13 cellular contexts compared by ENCODE assay signal in the genomic region with DNA sequence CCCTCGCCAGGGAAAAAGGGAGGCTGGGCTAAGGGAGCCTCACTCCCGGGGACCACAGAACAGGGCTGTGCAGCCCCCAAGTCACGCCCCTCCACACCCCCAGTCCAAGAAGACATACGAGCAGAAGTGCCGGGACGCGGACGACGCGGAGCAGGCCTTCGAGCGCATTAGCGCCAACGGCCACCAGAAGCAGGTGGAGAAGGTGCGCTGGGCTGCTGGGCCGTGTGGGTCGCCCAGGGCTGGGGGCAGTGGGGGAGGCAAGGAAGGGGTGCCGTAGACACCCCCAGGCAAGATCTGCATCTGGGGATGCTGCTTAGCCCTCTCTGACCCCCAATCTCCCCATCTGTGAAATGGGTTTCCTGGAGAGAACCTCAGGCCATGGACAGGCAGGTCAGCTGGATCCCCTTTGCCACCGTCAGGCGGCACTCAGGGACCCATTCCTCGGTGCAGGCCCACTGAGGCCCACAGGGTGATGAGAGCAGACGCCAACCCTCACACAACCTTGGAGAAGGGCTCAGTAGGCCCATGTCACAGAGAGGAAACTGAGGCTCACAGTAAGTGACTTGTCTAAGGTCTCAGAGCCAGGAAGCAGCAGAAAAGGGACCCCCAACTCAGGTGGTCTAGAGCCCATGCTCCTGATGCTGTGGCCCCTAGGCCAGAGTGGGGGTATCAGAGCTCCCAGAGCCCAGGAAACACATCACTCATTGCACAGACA. TPM values are rescaled to one million over a fixed set of nuclear protein-coding genes. Genes with fewer than 3 reads are reported as not detected.
DNase-seq lines count a peak whose midpoint lies in the region; ATAC-seq and TF ChIP-seq lines count a peak whose summit lies in the region.
"Had no signal": no experiment of that assay in that cellular context is flagged by ENCODE, and none has a peak within 500 bp of the region (broad histone marks: within the 10 kb centered on the region; RNA-seq: fewer than 3 reads in every experiment).

No MANE protein-coding gene starts in this region.

- peaks cover 0 to 17% (median 6%) of the 10 kb centered on the region in 4 donors for H3K4me1 ChIP-seq in upper lobe of left lung
- H3K4me1 ChIP-seq: uterus had no signal

- no peak overlapping the region for H3K27ac ChIP-seq in upper lobe of left lung
- H3K27ac ChIP-seq: Peyer's patch, uterus had no signal

- H3K4me1 Mint-ChIP-seq in activated naive CD8-positive, alpha-beta T cell treated with anti-CD3 and anti-CD28 coated beads, Interleukin-2, amount 10 ng/mL, durations not matched to agents 7 days and 5 days: peaks cover 27% of the 10 kb centered on the region
- H3K4me1 Mint-ChIP-seq in activated naive CD8-positive, alpha-beta T cell treated with anti-CD3 and anti-CD28 coated beads for 36 hours: peaks cover 18% of the 10 kb centered on the region
- peaks cover 19% of the 10 kb centered on the region for H3K4me1 Mint-ChIP-seq in memory B cell
- H3K4me1 Mint-ChIP-seq in activated CD4-positive, alpha-beta T cell treated with anti-CD3 and anti-CD28 coated beads, Interleukin-2, amount 10 ng/mL, durations not matched to agents 24 days and 14 days: peaks cover 15% of the 10 kb centered on the region

- peak overlapping the region; percentile 65 for H3K27ac Mint-ChIP-seq in activated naive CD8-positive, alpha-beta T cell treated with anti-CD3 and anti-CD28 coated beads, Interleukin-2, amount 10 ng/mL, durations not matched to agents 7 days and 5 days
- H3K27ac Mint-ChIP-seq in activated naive CD8-positive, alpha-beta T cell treated with anti-CD3 and anti-CD28 coated beads for 36 hours: no peak overlapping the region
- H3K27ac Mint-ChIP-seq in memory B cell: peak overlapping the region; percentile 24
- no peak overlapping the region for H3K27ac Mint-ChIP-seq in activated CD4-positive, alpha-beta T cell treated with anti-CD3 and anti-CD28 coated beads, Interleukin-2, amount 10 ng/mL, durations not matched to agents 24 days and 14 days

- no peak for ATAC-seq in activated naive CD8-positive, alpha-beta T cell treated with anti-CD3 and anti-CD28 coated beads, Interleukin-2, amount 10 ng/mL, durations not matched to agents 7 days and 5 days (ENCODE audit: low read depth)
- ATAC-seq in memory B cell (ENCODE audit: low read depth): no peak
- no peak for ATAC-seq in upper lobe of left lung (ENCODE audit: low FRiP score in 2 of 2)
- no peak for ATAC-seq in HG02798 (IDR thresholded peaks at IDR 0.05; ENCODE audit: poor library complexity, unreplicated experiment)
- ATAC-seq: GM12878 had no signal

- H3K4me3 Mint-ChIP-seq in activated naive CD8-positive, alpha-beta T cell treated with anti-CD3 and anti-CD28 coated beads, Interleukin-2, amount 10 ng/mL, durations not matched to agents 7 days and 5 days: no peak overlapping the region
- H3K4me3 Mint-ChIP-seq in activated naive CD8-positive, alpha-beta T cell treated with anti-CD3 and anti-CD28 coated beads for 36 hours: no peak overlapping the region
- H3K4me3 Mint-ChIP-seq in memory B cell: no peak overlapping the region
- no peak overlapping the region for H3K4me3 Mint-ChIP-seq in activated CD4-positive, alpha-beta T cell treated with anti-CD3 and anti-CD28 coated beads, Interleukin-2, amount 10 ng/mL, durations not matched to agents 24 days and 14 days

- peak overlapping the region in 3 of 4 donors; percentile 5 to 18 (median 12) for H3K4me3 ChIP-seq in upper lobe of left lung
- H3K4me3 ChIP-seq: GM12878 had no signal

- no peak for TF ChIP-seq POLR2A in upper lobe of left lung (IDR thresholded peaks at IDR 0.05)

- peaks cover 19% of the 10 kb centered on the region for H3K36me3 Mint-ChIP-seq in activated naive CD8-positive, alpha-beta T cell treated with anti-CD3 and anti-CD28 coated beads, Interleukin-2, amount 10 ng/mL, durations not matched to agents 7 days and 5 days
- H3K36me3 Mint-ChIP-seq in activated naive CD8-positive, alpha-beta T cell treated with anti-CD3 and anti-CD28 coated beads for 36 hours: peaks cover 6% of the 10 kb centered on the region
- peaks cover 6% of the 10 kb centered on the region for H3K36me3 Mint-ChIP-seq in memory B cell
- H3K36me3 Mint-ChIP-seq in activated CD4-positive, alpha-beta T cell treated with anti-CD3 and anti-CD28 coated beads, Interleukin-2, amount 10 ng/mL, durations not matched to agents 24 days and 14 days (ENCODE audit: low read depth): peaks cover 57% of the 10 kb centered on the region

- POLR2A ChIA-PET in activated naive CD8-positive, alpha-beta T cell treated with anti-CD3 and anti-CD28 coated beads, Interleukin-2, amount 10 ng/mL, durations not matched to agents 7 days and 5 days (lab: Charles Lee): interaction anchor here (0.5 to 1.4 kb wide), 2 partner anchors 15 to 457 kb away, joined by 3 to 4 read pairs; no protein-coding TSS in a partner anchor

- no peaks in the 10 kb centered on the region for H3K9me3 ChIP-seq in upper lobe of left lung
- H3K9me3 ChIP-seq: Peyer's patch, uterus had no signal

- H3K9me3 Mint-ChIP-seq in activated naive CD8-positive, alpha-beta T cell treated with anti-CD3 and anti-CD28 coated beads, Interleukin-2, amount 10 ng/mL, durations not matched to agents 7 days and 5 days: no peaks in the 10 kb centered on the region
- no peaks in the 10 kb centered on the region for H3K9me3 Mint-ChIP-seq in activated naive CD8-positive, alpha-beta T cell treated with anti-CD3 and anti-CD28 coated beads for 36 hours
- no peaks in the 10 kb centered on the region for H3K9me3 Mint-ChIP-seq in memory B cell
- no peaks in the 10 kb centered on the region for H3K9me3 Mint-ChIP-seq in activated CD4-positive, alpha-beta T cell treated with anti-CD3 and anti-CD28 coated beads, Interleukin-2, amount 10 ng/mL, durations not matched to agents 24 days and 14 days

- TF ChIP-seq CTCF in upper lobe of left lung (IDR thresholded peaks at IDR 0.05): no peak

- H3K27me3 ChIP-seq in upper lobe of left lung: no peaks in the 10 kb centered on the region
- H3K27me3 ChIP-seq: Peyer's patch, uterus had no signal

- DNase-seq in activated naive CD8-positive, alpha-beta T cell treated with anti-CD3 and anti-CD28 coated beads, Interleukin-2, amount 10 ng/mL, durations not matched to agents 7 days and 5 days: peak; percentile 25
- DNase-seq in activated naive CD8-positive, alpha-beta T cell treated with anti-CD3 and anti-CD28 coated beads for 36 hours: no peak
- DNase-seq in ecto neural progenitor cell (ENCODE audit: low spot score): peak; percentile 47
- no peak for DNase-seq in memory B cell (ENCODE audit: low spot score in 2 of 2)
- DNase-seq in upper lobe of left lung: peak in 1 of 2 donors; percentile 15
- DNase-seq in SKM-1 treated with dmso at 0.1 percent for 144 hours (lab: John Stamatoyannopoulos, UW; ENCODE audit: unreplicated experiment): no peak
- no peak for DNase-seq in activated CD4-positive, alpha-beta T cell treated with anti-CD3 and anti-CD28 coated beads, Interleukin-2, amount 10 ng/mL, durations not matched to agents 24 days and 14 days
- DNase-seq: activated CD4-positive, alpha-beta T cell treated with anti-CD3 and anti-CD28 coated beads, Interleukin-2, amount 50 U/mL, for 1 hour; NCI-H1417 had no signal

- intact Hi-C loops in activated CD4-positive, alpha-beta T cell treated with anti-CD3 and anti-CD28 coated beads, Interleukin-2, amount 10 ng/mL, durations not matched to agents 24 days and 14 days (cut with micrococcal nuclease): no loop called here

- no peak for TF ChIP-seq EP300 in upper lobe of left lung (IDR thresholded peaks at IDR 0.05)

- no peaks in the 10 kb centered on the region for H3K27me3 Mint-ChIP-seq in activated naive CD8-positive, alpha-beta T cell treated with anti-CD3 and anti-CD28 coated beads, Interleukin-2, amount 10 ng/mL, durations not matched to agents 7 days and 5 days
- H3K27me3 Mint-ChIP-seq in activated naive CD8-positive, alpha-beta T cell treated with anti-CD3 and anti-CD28 coated beads for 36 hours: no peaks in the 10 kb centered on the region
- H3K27me3 Mint-ChIP-seq in memory B cell: no peaks in the 10 kb centered on the region
- H3K27me3 Mint-ChIP-seq in activated CD4-positive, alpha-beta T cell treated with anti-CD3 and anti-CD28 coated beads, Interleukin-2, amount 10 ng/mL, durations not matched to agents 24 days and 14 days: no peaks in the 10 kb centered on the region

- H3K36me3 ChIP-seq in upper lobe of left lung: peaks cover 0 to 10% (median 2%) of the 10 kb centered on the region in 4 donors
- H3K36me3 ChIP-seq: Peyer's patch, uterus had no signal

- 46 to 65% methylated on average over 8 to 19 of the region's 22 CpGs for WGBS in upper lobe of left lung, 2 donors

RNA-seq across cellular contexts. Expression of gene PSTPIP1, which starts 33.7 kb away (rescaled TPM):
- 100 to 1,000 TPM; 238 to 241 TPM for total RNA-seq in activated naive CD8-positive, alpha-beta T cell treated with anti-CD3 and anti-CD28 coated beads, Interleukin-2, amount 10 ng/mL, durations not matched to agents 7 days and 5 days
- 10 to 100 TPM; 93.4 to 94.5 TPM for total RNA-seq in activated naive CD8-positive, alpha-beta T cell treated with anti-CD3 and anti-CD28 coated beads for 36 hours
- 10 to 100 TPM in 5 of 6 donors, 1 to 10 TPM in 1; 7.0 to 69.1 (median 20.2) TPM for total RNA-seq in upper lobe of left lung
- 182 and 186 TPM in 2 replicates for total RNA-seq in activated CD4-positive, alpha-beta T cell treated with anti-CD3 and anti-CD28 coated beads, Interleukin-2, amount 10 ng/mL, durations not matched to agents 24 days and 14 days

RNA-seq across cellular contexts. Expression of gene TSPAN3, which starts 42.3 kb away (rescaled TPM):
- total RNA-seq in activated naive CD8-positive, alpha-beta T cell treated with anti-CD3 and anti-CD28 coated beads, Interleukin-2, amount 10 ng/mL, durations not matched to agents 7 days and 5 days: 10 to 100 TPM; 18.0 to 23.4 TPM
- 10 to 100 TPM; 40.6 to 43.1 TPM for total RNA-seq in activated naive CD8-positive, alpha-beta T cell treated with anti-CD3 and anti-CD28 coated beads for 36 hours
- total RNA-seq in upper lobe of left lung: 100 to 1,000 TPM in 5 of 6 donors, 10 to 100 TPM in 1; 97.4 to 742 (median 396) TPM
- 41.4 and 43.0 TPM in 2 replicates for total RNA-seq in activated CD4-positive, alpha-beta T cell treated with anti-CD3 and anti-CD28 coated beads, Interleukin-2, amount 10 ng/mL, durations not matched to agents 24 days and 14 days

Comparison
In these comparisons a context has a peak if more than half of its experiments do, and no peak if none do; other contexts are left out.
1. DNase-seq: peak in activated naive CD8-positive, alpha-beta T cell treated with anti-CD3 and anti-CD28 coated beads, Interleukin-2, amount 10 ng/mL, durations not matched to agents 7 days and 5 days (single experiment) and ecto neural progenitor cell (single experiment); none in activated naive CD8-positive, alpha-beta T cell treated with anti-CD3 and anti-CD28 coated beads for 36 hours (single experiment), memory B cell (0 of 2), SKM-1 treated with dmso at 0.1 percent for 144 hours (single experiment) and activated CD4-positive, alpha-beta T cell treated with anti-CD3 and anti-CD28 coated beads, Interleukin-2, amount 10 ng/mL, durations not matched to agents 24 days and 14 days (single experiment).
2. H3K27ac Mint-ChIP-seq: peak in activated naive CD8-positive, alpha-beta T cell treated with anti-CD3 and anti-CD28 coated beads, Interleukin-2, amount 10 ng/mL, durations not matched to agents 7 days and 5 days (single experiment) and memory B cell (single experiment); none in activated naive CD8-positive, alpha-beta T cell treated with anti-CD3 and anti-CD28 coated beads for 36 hours (single experiment) and activated CD4-positive, alpha-beta T cell treated with anti-CD3 and anti-CD28 coated beads, Interleukin-2, amount 10 ng/mL, durations not matched to agents 24 days and 14 days (single experiment).